ENCODE assay signal across 8 cellular contexts in genomic region chr5:40333459-40334241, GRCh38.
DNase-seq lines count a peak whose midpoint lies in the region; ATAC-seq and TF ChIP-seq lines count a peak whose summit lies in the region.
"Had no signal": no experiment of that assay in that cellular context is flagged by ENCODE, and none has a peak within 500 bp of the region (broad histone marks: within the 10 kb centered on the region; RNA-seq: fewer than 3 reads in every experiment).

No MANE protein-coding gene starts in this region.

- no peak overlapping the region for H2BK15ac ChIP-seq in mesenchymal stem cell (ENCODE audit: low read depth, poor library complexity, severe bottlenecking)

- H4K8ac ChIP-seq in mesenchymal stem cell (ENCODE audit: low read length) = no peak overlapping the region

- no peak overlapping the region for H3K23ac ChIP-seq in mesenchymal stem cell (ENCODE audit: low read length in 2 of 2)

- H4K91ac ChIP-seq in mesenchymal stem cell (ENCODE audit: low read length) = no peak overlapping the region

- no peak for TF ChIP-seq EP300 in suprapubic skin (IDR thresholded peaks at IDR 0.05)

- no peak for TF ChIP-seq CTCF in suprapubic skin (IDR thresholded peaks at IDR 0.05)

- H3K36me3 ChIP-seq in mesenchymal stem cell (ENCODE audit: control insufficient read depth in 1 of 2, insufficient read depth in 2 of 2, low read depth in 1 of 2, low read length in 2 of 2) (no peaks in the 10 kb centered on the region), suprapubic skin (no peaks in the 10 kb centered on the region)

- H3K4me1 ChIP-seq in mesenchymal stem cell (ENCODE audit: control insufficient read depth, insufficient read depth, low read depth, low read length) = no peaks in the 10 kb centered on the region
- peaks cover 14% of the 10 kb centered on the region for H3K4me1 ChIP-seq in suprapubic skin

- no peak overlapping the region for H3K9ac ChIP-seq in mesenchymal stem cell (ENCODE audit: low read length)

- H3K79me1 ChIP-seq in mesenchymal stem cell (replicated peaks; ENCODE audit: low read length, poor library complexity, severe bottlenecking) = no peaks in the 10 kb centered on the region

- H3K18ac ChIP-seq in mesenchymal stem cell (ENCODE audit: low read depth in 1 of 2, low read length in 2 of 2) = no peak overlapping the region

- WGBS in mesenchymal stem cell = 90% methylated on average over 1 of the region's 4 CpGs
- WGBS in suprapubic skin = 73% methylated on average over 4 of the region's 4 CpGs

- no peak overlapping the region for H3K4me2 ChIP-seq in mesenchymal stem cell (ENCODE audit: low read length, poor library complexity, severe bottlenecking)

- no peaks in the 10 kb centered on the region for H3K27me3 ChIP-seq in mesenchymal stem cell (ENCODE audit: control insufficient read depth in 1 of 2, insufficient read depth in 1 of 2, low read length in 2 of 2)
- H3K27me3 ChIP-seq in suprapubic skin = no peaks in the 10 kb centered on the region

- H2BK120ac ChIP-seq in mesenchymal stem cell (ENCODE audit: low read depth, low read length) = no peak overlapping the region

- no peak overlapping the region for H3K14ac ChIP-seq in mesenchymal stem cell (ENCODE audit: low read length in 2 of 2)

- peak; percentile 5 for DNase-seq in activated T-helper 9 cell treated with anti-CD3 and anti-CD28 coated beads, Interleukin-2, amount 50 U/mL, for 16 hours (ENCODE audit: low read depth)
- DNase-seq in mesenchymal stem cell = no peak
- DNase-seq in suprapubic skin (ENCODE audit: low spot score in 2 of 2) = no peak
- no peak for DNase-seq in NCI-H526 treated with DMSO at 0.1 percent for 48 hours (lab: John Stamatoyannopoulos, UW)
- no peak for DNase-seq in middle frontal gyrus (ENCODE audit: extremely low spot score, low spot score)

- no peak overlapping the region for H2AFZ ChIP-seq in mesenchymal stem cell (ENCODE audit: low read depth, low read length)

- ATAC-seq in GM18517 (IDR thresholded peaks at IDR 0.05; ENCODE audit: unreplicated experiment) (peak; percentile 77), HG02623 (IDR thresholded peaks at IDR 0.05; ENCODE audit: unreplicated experiment) (peak; percentile 43)

- H3K9me3 ChIP-seq in mesenchymal stem cell (ENCODE audit: control insufficient read depth, low read length) = no peaks in the 10 kb centered on the region
- no peaks in the 10 kb centered on the region for H3K9me3 ChIP-seq in suprapubic skin

- no peak overlapping the region for H2AK5ac ChIP-seq in mesenchymal stem cell (ENCODE audit: low read length, severe bottlenecking)

- H3K27ac ChIP-seq in mesenchymal stem cell (ENCODE audit: low read length, poor library complexity, severe bottlenecking) (peak overlapping the region; percentile 75), suprapubic skin (no peak overlapping the region)
- H3K27ac ChIP-seq: coronary artery had no signal

- H2BK5ac ChIP-seq in mesenchymal stem cell (ENCODE audit: low read depth, low read length, poor library complexity, severe bottlenecking) = no peak overlapping the region

- H3K4me3 ChIP-seq in mesenchymal stem cell (ENCODE audit: insufficient read depth in 1 of 2, low read depth in 1 of 2, low read length in 2 of 2) (no peak overlapping the region), suprapubic skin (no peak overlapping the region)
- H3K4me3 ChIP-seq: coronary artery had no signal

- H3K4ac ChIP-seq in mesenchymal stem cell (ENCODE audit: low read depth in 1 of 2, low read length in 2 of 2) = no peak overlapping the region

- H2BK12ac ChIP-seq in mesenchymal stem cell (ENCODE audit: low read length in 2 of 2) = no peak overlapping the region

- no peak for TF ChIP-seq POLR2A in suprapubic skin (IDR thresholded peaks at IDR 0.05)
